Comparison of ENCODE assay signal across 10 cellular contexts in the genomic region with DNA sequence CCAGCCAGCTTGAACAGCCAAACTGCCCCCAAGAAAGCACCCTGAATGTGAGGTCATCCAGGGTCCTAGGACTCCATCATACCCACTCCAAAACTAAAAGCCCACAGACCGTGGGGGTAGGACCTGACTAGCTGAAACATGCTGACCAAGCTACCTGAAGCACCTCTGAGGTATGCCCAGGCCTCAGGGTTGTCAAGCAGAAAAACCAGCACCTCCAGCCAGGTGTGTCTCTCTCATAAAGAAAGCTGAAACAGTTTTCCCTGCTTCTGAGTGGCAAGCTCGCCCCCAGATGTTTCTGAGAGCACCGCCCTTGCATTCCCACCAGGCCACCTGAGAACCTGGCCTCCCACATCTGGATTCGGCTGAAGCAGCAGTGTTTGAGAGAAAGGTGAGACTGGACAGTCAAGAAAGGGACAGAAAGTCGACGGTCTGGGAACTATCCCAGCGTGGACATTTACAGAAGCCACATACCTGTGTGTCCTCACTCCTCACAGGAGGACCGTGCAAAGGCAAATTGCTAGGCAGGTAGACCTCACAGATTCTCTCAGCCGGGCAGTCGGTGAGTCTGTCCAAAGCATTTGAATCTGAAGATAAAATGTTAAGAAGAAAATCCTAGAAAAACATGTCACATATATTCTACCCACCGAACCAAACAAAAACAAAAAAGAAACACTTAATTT.
DNase-seq lines count a peak whose midpoint lies in the region; ATAC-seq and TF ChIP-seq lines count a peak whose summit lies in the region.
"Had no signal": no experiment of that assay in that cellular context is flagged by ENCODE, and none has a peak within 500 bp of the region (broad histone marks: within the 10 kb centered on the region; RNA-seq: fewer than 3 reads in every experiment).

No MANE protein-coding gene starts in this region.

- TF ChIP-seq EP300 in sigmoid colon (IDR thresholded peaks at IDR 0.05) = no peak

- intact Hi-C loops in sigmoid colon (cut with DNase I) = no loop called here

- H3K4me1 ChIP-seq in GM23338 (ENCODE audit: insufficient read depth) (peaks cover 8% of the 10 kb centered on the region; the same call in 1 of the 2 replicates), adipocyte (ENCODE audit: control insufficient read depth, insufficient read depth, low read length) (peaks cover 15% of the 10 kb centered on the region), sigmoid colon (peaks cover 0 to 13% (median 6%) of the 10 kb centered on the region in 4 donors)

- H3K27me3 ChIP-seq in GM23338 (ENCODE audit: insufficient read depth) (no peaks in the 10 kb centered on the region), adipocyte (replicated peaks; ENCODE audit: control insufficient read depth, insufficient read depth, low read length) (peaks cover 8% of the 10 kb centered on the region), sigmoid colon (no peaks in the 10 kb centered on the region)

- WGBS in sigmoid colon, 2 donors = 56 to 77% methylated on average over 11 of the region's 11 CpGs

- peaks cover 29% of the 10 kb centered on the region for H3K9me3 Mint-ChIP-seq in GM23338
- no peaks in the 10 kb centered on the region for H3K9me3 Mint-ChIP-seq in activated CD8-positive, alpha-beta T cell treated with anti-CD3 and anti-CD28 coated beads, Interleukin-2, amount 10 ng/mL, durations not matched to agents 7 days and 5 days (ENCODE audit: insufficient read depth)

- H3K9me2 ChIP-seq in GM23338 (ENCODE audit: insufficient read depth) = no peaks in the 10 kb centered on the region

- H3K36me3 ChIP-seq in GM23338 (ENCODE audit: insufficient read depth) (0 out of 2 replicates have a peak, but pooled peaks cover 3% of the 10 kb centered on the region), adipocyte (ENCODE audit: control insufficient read depth, insufficient read depth, low read length, severe bottlenecking) (no peaks in the 10 kb centered on the region), sigmoid colon (no peaks in the 10 kb centered on the region)

- no peaks in the 10 kb centered on the region for H3K27me3 Mint-ChIP-seq in GM23338 (ENCODE audit: insufficient read depth, low read depth, poor library complexity)
- H3K27me3 Mint-ChIP-seq in activated CD8-positive, alpha-beta T cell treated with anti-CD3 and anti-CD28 coated beads, Interleukin-2, amount 10 ng/mL, durations not matched to agents 7 days and 5 days (ENCODE audit: low read depth) = peaks cover 27% of the 10 kb centered on the region

- no peak overlapping the region for H3K27ac ChIP-seq in GM23338 (ENCODE audit: low read depth)
- H3K27ac ChIP-seq in sigmoid colon = no peak overlapping the region

- TF ChIP-seq CTCF in GM23338 (conservative IDR thresholded peaks at IDR 0.05; ENCODE audit: low read depth in 2 of 2) = no peak
- no peak for TF ChIP-seq CTCF in sigmoid colon (IDR thresholded peaks at IDR 0.05)

- POLR2A ChIA-PET in activated CD8-positive, alpha-beta T cell treated with anti-CD3 and anti-CD28 coated beads, Interleukin-2, amount 10 ng/mL, durations not matched to agents 7 days and 5 days (lab: Charles Lee) = no interaction called here

- DNase-seq in GM23338 (ENCODE audit: low spot score) (no peak), adipocyte (ENCODE audit: low read depth) (no peak), iPS-NIHi11 (ENCODE audit: low spot score) (peak; percentile 26), sigmoid colon (no peak)
- no peak for DNase-seq in activated CD4-positive, alpha-beta T cell treated with anti-CD3 and anti-CD28 coated beads for 4 hours
- no peak for DNase-seq in activated CD8-positive, alpha-beta T cell treated with anti-CD3 and anti-CD28 coated beads, Interleukin-2, amount 10 ng/mL, durations not matched to agents 7 days and 5 days
- DNase-seq: activated B cell treated with CpG ODN at 0.5 μM for 24 hours, Kasumi-1 had no signal

- ATAC-seq in GM23338 (no peak), HG03571 (IDR thresholded peaks at IDR 0.05; ENCODE audit: unreplicated experiment) (no peak), GM18907 (IDR thresholded peaks at IDR 0.05; ENCODE audit: unreplicated experiment) (no peak)
- no peak for ATAC-seq in activated CD8-positive, alpha-beta T cell treated with anti-CD3 and anti-CD28 coated beads, Interleukin-2, amount 10 ng/mL, durations not matched to agents 7 days and 5 days

- H4K20me1 ChIP-seq in GM23338 (replicated peaks; ENCODE audit: insufficient read depth) = no peaks in the 10 kb centered on the region

- H3K79me2 ChIP-seq in GM23338 (replicated peaks; ENCODE audit: insufficient read depth) = no peaks in the 10 kb centered on the region

- H3K9me3 ChIP-seq in adipocyte (ENCODE audit: control insufficient read depth, low read length) (no peaks in the 10 kb centered on the region), sigmoid colon (no peaks in the 10 kb centered on the region)

- H3K36me3 Mint-ChIP-seq in GM23338 (ENCODE audit: low read depth) = peaks cover 19% of the 10 kb centered on the region
- no peaks in the 10 kb centered on the region for H3K36me3 Mint-ChIP-seq in activated CD8-positive, alpha-beta T cell treated with anti-CD3 and anti-CD28 coated beads, Interleukin-2, amount 10 ng/mL, durations not matched to agents 7 days and 5 days (ENCODE audit: low read depth)

- H3F3A ChIP-seq in GM23338 (replicated peaks; ENCODE audit: low read depth) = no peaks in the 10 kb centered on the region

- no peak for TF ChIP-seq POLR2A in sigmoid colon (IDR thresholded peaks at IDR 0.05)

- 0 out of 2 replicates have a peak overlapping the region, but pooled peaks have one; percentile 43 for H2AFZ ChIP-seq in GM23338

- CTCF ChIA-PET in activated CD8-positive, alpha-beta T cell treated with anti-CD3 and anti-CD28 coated beads, Interleukin-2, amount 10 ng/mL, durations not matched to agents 7 days and 5 days (lab: Charles Lee) = no interaction called here

- peaks cover 5% of the 10 kb centered on the region; the same call in 2 of the 3 replicates for H3K4me1 Mint-ChIP-seq in GM23338
- H3K4me1 Mint-ChIP-seq in activated CD8-positive, alpha-beta T cell treated with anti-CD3 and anti-CD28 coated beads, Interleukin-2, amount 10 ng/mL, durations not matched to agents 7 days and 5 days (ENCODE audit: low read depth) = peaks cover 3% of the 10 kb centered on the region

- peak overlapping the region; percentile 86 for H3K4me2 ChIP-seq in GM23338

- H3K4me3 ChIP-seq in GM23338 (peak overlapping the region; percentile 71; the same call in 1 of the 2 replicates), adipocyte (ENCODE audit: low read length) (peak overlapping the region; percentile 97), sigmoid colon (peak overlapping the region in 3 of 4 donors; percentile 55 to 61 (median 57))

- 0 out of 3 replicates have a peak overlapping the region, but pooled peaks have one; percentile 23 for H3K4me3 Mint-ChIP-seq in GM23338
- H3K4me3 Mint-ChIP-seq in activated CD8-positive, alpha-beta T cell treated with anti-CD3 and anti-CD28 coated beads, Interleukin-2, amount 10 ng/mL, durations not matched to agents 7 days and 5 days = no peak overlapping the region
- H3K4me3 Mint-ChIP-seq: activated B cell treated with CpG ODN at 0.5 μM for 24 hours had no signal

- H3K9ac ChIP-seq in adipocyte (ENCODE audit: low read length) = no peak overlapping the region

- no peak overlapping the region for H3K27ac Mint-ChIP-seq in GM23338
- H3K27ac Mint-ChIP-seq in activated CD8-positive, alpha-beta T cell treated with anti-CD3 and anti-CD28 coated beads, Interleukin-2, amount 10 ng/mL, durations not matched to agents 7 days and 5 days = no peak overlapping the region
- H3K27ac Mint-ChIP-seq: activated B cell treated with CpG ODN at 0.5 μM for 24 hours had no signal

TF ChIP-seq in GM23338, 12 proteins besides CTCF, POLR2A, EP300 and RAD21 (continues in another document):
- no peak for TF ChIP-seq NANOG (IDR thresholded peaks at IDR 0.05; ENCODE audit: borderline replicate concordance)
- no peak for TF ChIP-seq STAT1 (IDR thresholded peaks at IDR 0.05; ENCODE audit: unreplicated experiment)
- TF ChIP-seq ZNF331 (CRISPR knock-in tag; IDR thresholded peaks at IDR 0.05; ENCODE audit: low read depth) = no peak
- no peak for TF ChIP-seq POLR2AphosphoS5 (IDR thresholded peaks at IDR 0.05; ENCODE audit: low read depth)
- TF ChIP-seq JUNB (IDR thresholded peaks at IDR 0.05; ENCODE audit: unreplicated experiment) = no peak
- TF ChIP-seq CREB1 (CRISPR knock-in tag; IDR thresholded peaks at IDR 0.05; ENCODE audit: low read depth) = no peak
- no peak for TF ChIP-seq EZH2phosphoT487 (IDR thresholded peaks at IDR 0.05; ENCODE audit: unreplicated experiment)
- TF ChIP-seq, protein P1, sequence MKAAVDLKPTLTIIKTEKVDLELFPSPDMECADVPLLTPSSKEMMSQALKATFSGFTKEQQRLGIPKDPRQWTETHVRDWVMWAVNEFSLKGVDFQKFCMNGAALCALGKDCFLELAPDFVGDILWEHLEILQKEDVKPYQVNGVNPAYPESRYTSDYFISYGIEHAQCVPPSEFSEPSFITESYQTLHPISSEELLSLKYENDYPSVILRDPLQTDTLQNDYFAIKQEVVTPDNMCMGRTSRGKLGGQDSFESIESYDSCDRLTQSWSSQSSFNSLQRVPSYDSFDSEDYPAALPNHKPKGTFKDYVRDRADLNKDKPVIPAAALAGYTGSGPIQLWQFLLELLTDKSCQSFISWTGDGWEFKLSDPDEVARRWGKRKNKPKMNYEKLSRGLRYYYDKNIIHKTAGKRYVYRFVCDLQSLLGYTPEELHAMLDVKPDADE (IDR thresholded peaks at IDR 0.05) = no peak
